ENCODE assay signal across 18 cellular contexts in the genomic region with DNA sequence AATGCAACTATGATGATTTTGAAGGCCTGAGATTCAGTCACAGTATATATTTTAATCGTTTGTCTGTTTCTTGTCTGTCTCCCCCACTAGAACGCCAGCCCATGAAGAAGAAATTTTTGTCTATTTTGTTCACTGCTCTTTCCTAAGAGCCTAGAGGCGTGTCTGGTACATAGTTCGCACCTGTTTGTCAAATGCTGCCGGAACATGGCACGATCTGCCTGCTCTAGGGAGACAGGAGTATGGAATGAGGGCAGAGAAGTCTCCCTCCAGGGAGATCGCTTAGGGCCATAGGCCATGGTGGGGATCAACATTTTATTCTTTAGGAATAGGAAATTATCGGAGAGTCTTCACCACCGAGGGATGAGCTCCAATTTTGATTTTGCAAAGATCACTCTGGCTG.
"Had no signal": no experiment of that assay in that cellular context is flagged by ENCODE, and none has a peak within 500 bp of the region (broad histone marks: within the 10 kb centered on the region; RNA-seq: fewer than 3 reads in every experiment).

No MANE protein-coding gene starts in this region.

- H3K36me3 ChIP-seq: lower lobe of right lung, thyroid gland, vagina had no signal

- H3K27me3 ChIP-seq: thyroid gland, vagina had no signal

- H3K9me3 Mint-ChIP-seq: activated CD4-positive, alpha-beta T cell treated with anti-CD3 and anti-CD28 coated beads, Interleukin-2, amount 10 ng/mL, durations not matched to agents 7 days and 5 days; activated naive CD4-positive, alpha-beta T cell treated with anti-CD3 and anti-CD28 coated beads for 36 hours; activated T-cell treated with anti-CD3 and anti-CD28 coated beads, Interleukin-2, amount 50 U/mL, for 4 hours; natural killer cell had no signal

- H3K4me3 Mint-ChIP-seq: activated CD4-positive, alpha-beta T cell treated with anti-CD3 and anti-CD28 coated beads, Interleukin-2, amount 10 ng/mL, durations not matched to agents 7 days and 5 days; activated CD8-positive, alpha-beta T cell treated with anti-CD3 and anti-CD28 coated beads, Interleukin-2, amount 10 ng/mL, durations not matched to agents 7 days and 5 days; activated naive CD4-positive, alpha-beta T cell treated with anti-CD3 and anti-CD28 coated beads for 36 hours; activated T-cell treated with anti-CD3 and anti-CD28 coated beads, Interleukin-2, amount 50 U/mL, for 4 hours; natural killer cell had no signal

- DNase-seq: activated CD4-positive, alpha-beta T cell treated with anti-CD3 and anti-CD28 coated beads, Interleukin-2, amount 10 ng/mL, durations not matched to agents 7 days and 5 days; activated CD8-positive, alpha-beta memory T cell treated with anti-CD3 and anti-CD28 coated beads, Interleukin-2, amount 50 U/mL, for 4 hours; activated CD8-positive, alpha-beta T cell treated with anti-CD3 and anti-CD28 coated beads, Interleukin-2, amount 10 ng/mL, durations not matched to agents 7 days and 5 days; activated naive CD4-positive, alpha-beta T cell treated with anti-CD3 and anti-CD28 coated beads for 36 hours; activated T-cell treated with anti-CD3 and anti-CD28 coated beads, Interleukin-2, amount 50 U/mL, for 4 hours; body of pancreas; dorsolateral prefrontal cortex; foreskin keratinocyte; hippocampal formation; left colon; lower lobe of right lung; natural killer cell; stimulated activated CD4-positive, alpha-beta T cell treated with anti-CD3 and anti-CD28 coated beads, Interleukin-2, amount 100 ng/mL, for 24 hours; stimulated activated naive CD4-positive, alpha-beta T cell treated with Interleukin-2 at 50 U/mL for 16 hours; T-helper 9 cell; thyroid gland had no signal

- H3K4me3 ChIP-seq: body of pancreas, dorsolateral prefrontal cortex, lower lobe of right lung, thyroid gland, vagina had no signal

- H3K27ac ChIP-seq: body of pancreas, dorsolateral prefrontal cortex, foreskin keratinocyte, lower lobe of right lung, parathyroid adenoma, thyroid gland, vagina had no signal

- H3K27ac Mint-ChIP-seq: activated CD4-positive, alpha-beta T cell treated with anti-CD3 and anti-CD28 coated beads, Interleukin-2, amount 10 ng/mL, durations not matched to agents 7 days and 5 days; activated CD8-positive, alpha-beta T cell treated with anti-CD3 and anti-CD28 coated beads, Interleukin-2, amount 10 ng/mL, durations not matched to agents 7 days and 5 days; activated naive CD4-positive, alpha-beta T cell treated with anti-CD3 and anti-CD28 coated beads for 36 hours; natural killer cell had no signal

- H3K36me3 Mint-ChIP-seq: natural killer cell had no signal

- H3K9me3 ChIP-seq: body of pancreas, lower lobe of right lung, thyroid gland, vagina had no signal

- H3K4me1 Mint-ChIP-seq: activated CD4-positive, alpha-beta T cell treated with anti-CD3 and anti-CD28 coated beads, Interleukin-2, amount 10 ng/mL, durations not matched to agents 7 days and 5 days; natural killer cell had no signal
